In the genomic region with DNA sequence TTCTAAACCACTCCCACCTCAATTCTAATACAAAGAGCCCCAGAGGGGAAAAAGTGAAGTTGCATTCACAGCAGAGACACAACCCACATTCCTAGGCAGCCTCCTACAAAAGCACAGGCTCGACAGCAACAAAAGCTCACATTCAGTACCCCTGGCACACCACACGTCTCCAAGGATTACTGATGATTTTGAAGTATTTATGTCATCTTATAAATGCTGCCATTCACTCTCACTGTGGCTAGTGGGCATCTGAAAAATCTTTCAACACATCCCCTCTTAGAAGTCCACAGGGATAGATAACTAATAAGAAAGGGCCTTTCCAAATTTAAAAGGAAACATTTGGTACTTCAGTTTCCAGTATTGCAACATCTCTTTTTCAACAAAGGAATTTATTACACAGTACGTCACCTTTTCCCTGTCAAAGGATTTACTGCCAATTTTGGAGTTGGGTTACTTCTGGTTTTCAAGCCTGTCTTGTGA, we compare ENCODE assay signal across 8 cellular contexts.
DNase-seq lines count a peak whose midpoint lies in the region; ATAC-seq and TF ChIP-seq lines count a peak whose summit lies in the region.

No MANE protein-coding gene starts in this region.

- H3K4me3 ChIP-seq in RWPE2 (ENCODE audit: severe bottlenecking) (no peak overlapping the region), cardiac muscle cell (no peak overlapping the region), prostate gland (no peak overlapping the region)

- TF ChIP-seq CTCF in RWPE2 (IDR thresholded peaks at IDR 0.05; ENCODE audit: poor library complexity, severe bottlenecking), result no peak
- no peak for TF ChIP-seq CTCF in cardiac muscle cell (IDR thresholded peaks at IDR 0.05; ENCODE audit: low read depth, low read length)
- peak in 2 of 4 experiments; percentile 30 to 36 for TF ChIP-seq CTCF in prostate gland (IDR thresholded peaks at IDR 0.05)

- WGBS in prostate gland, result 19% methylated on average over 3 of the region's 3 CpGs

- ATAC-seq in RWPE2 (ENCODE audit: low read depth) (peak; percentile 83), GM18870 (IDR thresholded peaks at IDR 0.05; ENCODE audit: unreplicated experiment) (no peak), HG03469 (IDR thresholded peaks at IDR 0.05; ENCODE audit: unreplicated experiment) (no peak)

- H3K27me3 ChIP-seq in RWPE2 (ENCODE audit: insufficient read depth, poor library complexity, severe bottlenecking) (no peaks in the 10 kb centered on the region), cardiac muscle cell (no peaks in the 10 kb centered on the region), prostate gland (replicated peaks; ENCODE audit: insufficient read depth) (no peaks in the 10 kb centered on the region)

- DNase-seq in ELF-1 (ENCODE audit: low read depth, low spot score) (peak; percentile 81), RWPE2 (ENCODE audit: low spot score) (no peak), cardiac muscle cell (ENCODE audit: low read depth in 1 of 2, low spot score in 1 of 2) (peak; percentile 1 to 91), prostate gland (ENCODE audit: low spot score) (peak; percentile 25), NCI-H146 (lab: John Stamatoyannopoulos, UW) (no peak), KG1 (lab: John Stamatoyannopoulos, UW) (no peak)

- H3K36me3 ChIP-seq in RWPE2 (ENCODE audit: low read depth), result no peaks in the 10 kb centered on the region
- no peaks in the 10 kb centered on the region for H3K36me3 ChIP-seq in cardiac muscle cell
- H3K36me3 ChIP-seq in prostate gland, result no peaks in the 10 kb centered on the region

- H3K27ac ChIP-seq in RWPE2 (ENCODE audit: poor library complexity, severe bottlenecking), result peak overlapping the region; percentile 70
- H3K27ac ChIP-seq in cardiac muscle cell, result no peak overlapping the region
- H3K27ac ChIP-seq in prostate gland, result peak overlapping the region; percentile 38 to 53

- intact Hi-C loops in prostate gland (cut with DNase I), result loop anchor here (10.0 kb wide), 1 partner anchor 243 kb away; no protein-coding TSS in a partner anchor

- H3K4me1 ChIP-seq in RWPE2 (ENCODE audit: insufficient read depth, poor library complexity, severe bottlenecking) (peaks cover 14% of the 10 kb centered on the region), cardiac muscle cell (ENCODE audit: low read depth) (peaks cover 2% of the 10 kb centered on the region), prostate gland (replicated peaks) (no peaks in the 10 kb centered on the region)

- TF ChIP-seq POLR2A in prostate gland (IDR thresholded peaks at IDR 0.05), result no peak

- H3K9me3 ChIP-seq in RWPE2 (ENCODE audit: severe bottlenecking), result no peaks in the 10 kb centered on the region
- no peaks in the 10 kb centered on the region for H3K9me3 ChIP-seq in cardiac muscle cell (ENCODE audit: low read depth)
- H3K9me3 ChIP-seq in prostate gland, result no peaks in the 10 kb centered on the region

Comparison
In these comparisons a context has a peak if more than half of its experiments do, and no peak if none do; other contexts are left out.
1. DNase-seq: peak in ELF-1 (single experiment), cardiac muscle cell (2 of 2) and prostate gland (single experiment); none in RWPE2 (single experiment), NCI-H146 (single experiment) and KG1 (single experiment).